ENCODE assay signal across 21 cellular contexts in the genomic region with DNA sequence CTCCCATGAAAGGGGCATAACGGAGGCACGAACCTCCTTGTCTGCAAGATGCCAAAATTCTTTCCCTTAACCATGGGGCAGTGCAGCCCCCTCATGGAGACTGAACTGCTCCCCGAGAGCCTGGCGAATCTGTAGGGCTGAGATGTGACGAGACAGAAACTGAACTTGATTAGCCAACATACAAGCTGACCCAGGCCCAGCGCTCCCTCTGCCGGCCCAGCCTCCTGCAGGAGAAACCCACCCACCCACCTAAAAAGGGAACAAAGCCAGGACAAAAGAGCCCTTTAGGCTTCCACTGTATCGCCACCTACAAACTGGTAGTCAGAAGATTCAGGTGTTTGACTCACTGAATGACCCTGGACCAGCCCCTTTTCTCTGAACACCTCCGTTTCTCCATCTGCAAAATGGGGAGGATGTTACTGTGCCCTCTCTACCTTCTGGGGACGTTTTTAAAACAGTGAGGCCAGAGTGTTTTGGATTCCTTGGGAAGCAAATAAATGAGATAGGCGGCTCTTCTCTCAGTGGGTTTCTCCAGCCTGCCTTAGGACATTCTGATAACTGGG. TPM values are rescaled to one million over a fixed set of nuclear protein-coding genes. Genes with fewer than 3 reads are reported as not detected.
DNase-seq lines count a peak whose midpoint lies in the region; ATAC-seq, FAIRE-seq and TF ChIP-seq lines count a peak whose summit lies in the region.
"Had no signal": no experiment of that assay in that cellular context is flagged by ENCODE, and none has a peak within 500 bp of the region (broad histone marks: within the 10 kb centered on the region; RNA-seq: fewer than 3 reads in every experiment).

No MANE protein-coding gene starts in this region.

- no peak overlapping the region for H3K56ac ChIP-seq in mesendoderm (ENCODE audit: low read length)

- CTCF ChIA-PET in K562 (lab: Yijun Ruan, JAX; ENCODE audit: low intra/inter-chr PET ratio): interaction anchor here (0.6 kb wide), 1 partner anchor 13 kb away, joined by 3 read pairs; no protein-coding TSS in a partner anchor

- H3K27me3 Mint-ChIP-seq in type B pancreatic cell: peaks cover 58% of the 10 kb centered on the region

- FAIRE-seq in K562 (lab: Jason Lieb, UNC): no peak
- FAIRE-seq: D721Med, GM12878, GM18507 had no signal

- 78% methylated on average over 11 of the region's 11 CpGs for WGBS in K562 (ENCODE audit: insufficient coverage, low coverage, missing lambda C conversion rate)
- no CpG with 5 or more reads among the region's 11 CpGs for WGBS in mesendoderm (ENCODE audit: extremely low coverage, insufficient coverage, low lambda C conversion rate)

- H3K27ac ChIP-seq in K562 (ENCODE audit: extremely low read depth, low read depth, low read length) (no peak overlapping the region), mesendoderm (ENCODE audit: low read depth, low read length) (no peak overlapping the region), left lung (no peak overlapping the region)
- H3K27ac ChIP-seq: 22Rv1 had no signal

- H3K9me3 ChIP-seq in K562 (replicated peaks; ENCODE audit: control insufficient read depth, insufficient read depth, low read depth, low read length) (no peaks in the 10 kb centered on the region), left lung (no peaks in the 10 kb centered on the region)

- H2BK5ac ChIP-seq in mesendoderm (ENCODE audit: low read length): no peak overlapping the region

- H3K23ac ChIP-seq in mesendoderm (ENCODE audit: low read length): no peak overlapping the region

- no peak overlapping the region for H2AFZ ChIP-seq in K562 (ENCODE audit: low read depth, low read length)

- H3K4me1 Mint-ChIP-seq in type B pancreatic cell (ENCODE audit: unreplicated experiment): peaks cover 28% of the 10 kb centered on the region

- H3K18ac ChIP-seq in mesendoderm (ENCODE audit: low read length): no peak overlapping the region

- no peaks in the 10 kb centered on the region for H3K36me3 Mint-ChIP-seq in type B pancreatic cell
- H3K36me3 Mint-ChIP-seq: CD8-positive, alpha-beta T cell had no signal

- no peaks in the 10 kb centered on the region for H3K27me3 ChIP-seq in K562 (ENCODE audit: control insufficient read depth in 2 of 2, insufficient read depth in 2 of 2, low read length in 2 of 2)
- H3K27me3 ChIP-seq in mesendoderm (ENCODE audit: insufficient read depth, low read length, poor library complexity): no peaks in the 10 kb centered on the region
- H3K27me3 ChIP-seq in left lung: no peaks in the 10 kb centered on the region

- H3K9me1 ChIP-seq in K562 (ENCODE audit: control insufficient read depth, insufficient read depth, low read length): no peaks in the 10 kb centered on the region

- peak; percentile 18 for DNase-seq in NCI-H82 (lab: John Stamatoyannopoulos, UW)
- DNase-seq in NCI-H82 treated with DMSO at 0.1 percent for 48 hours (lab: John Stamatoyannopoulos, UW; ENCODE audit: unreplicated experiment): no peak
- DNase-seq in K562 (ENCODE audit: extremely low read depth in 1 of 4, low spot score in 3 of 4): no peak
- DNase-seq in mesendoderm: peak; percentile 26
- DNase-seq in type B pancreatic cell (ENCODE audit: extremely low spot score, unreplicated experiment): no peak
- no peak for DNase-seq in left lung
- DNase-seq: CD8-positive, alpha-beta T cell; COR-L47; DMS153; DND-41; GOT3 had no signal

- no peak overlapping the region for H4K5ac ChIP-seq in mesendoderm (ENCODE audit: low read length)

- H3K9me3 Mint-ChIP-seq in type B pancreatic cell: no peaks in the 10 kb centered on the region
- H3K9me3 Mint-ChIP-seq: CD8-positive, alpha-beta T cell had no signal

- H2BK15ac ChIP-seq in mesendoderm (replicated peaks; ENCODE audit: low read depth): no peak overlapping the region

- BruUV-seq in K562 (replicated peaks; lab: Mats Ljungman, UMichigan): no TSS peak

- no peak for TF ChIP-seq POLR2A in K562 (conservative IDR thresholded peaks at IDR 0.05)

- H3K4me3 Mint-ChIP-seq in type B pancreatic cell: no peak overlapping the region
- H3K4me3 Mint-ChIP-seq: CD14-positive monocyte; CD8-positive, alpha-beta T cell had no signal

- in situ Hi-C loops in K562 (cut with MboI): no loop called here

- no peaks in the 10 kb centered on the region for H3K79me1 ChIP-seq in mesendoderm (ENCODE audit: low read length)

- H3K4me2 ChIP-seq in K562 (ENCODE audit: insufficient read depth, low read length): no peak overlapping the region
- no peak overlapping the region for H3K4me2 ChIP-seq in mesendoderm (ENCODE audit: low read length)

- no peaks in the 10 kb centered on the region for H4K20me1 ChIP-seq in K562 (replicated peaks; ENCODE audit: control insufficient read depth, insufficient read depth, low read length)

- H4K8ac ChIP-seq in mesendoderm (ENCODE audit: low read depth, low read length): no peak overlapping the region

- no peak for TF ChIP-seq RAD21 in K562 (CRISPR knock-in tag; conservative IDR thresholded peaks at IDR 0.05 in 1 of 2, IDR thresholded peaks at IDR 0.05 in 1 of 2)

- POLR2A ChIA-PET in K562 (lab: Yijun Ruan, JAX): interaction anchor here (1.4 kb wide), 1 partner anchor 12 kb away, joined by 3 read pairs; no protein-coding TSS in a partner anchor

- H3K4ac ChIP-seq in mesendoderm (ENCODE audit: low read depth, low read length): no peak overlapping the region

- intact Hi-C loops in K562 (cut with micrococcal nuclease): no loop called here
- intact Hi-C loops in left lung (cut with DNase I): no loop called here

- H2AK5ac ChIP-seq in mesendoderm (ENCODE audit: low read length): no peak overlapping the region

- no peak overlapping the region; a peak in 1 of 4 replicates for H3K9ac ChIP-seq in K562 (ENCODE audit: insufficient read depth in 1 of 2, low read depth in 2 of 2, low read length in 2 of 2)
- H3K9ac ChIP-seq in mesendoderm (ENCODE audit: low read length): no peak overlapping the region

- ATAC-seq in K562: no peak
- ATAC-seq in HG02884 (IDR thresholded peaks at IDR 0.05; ENCODE audit: unreplicated experiment): no peak
- ATAC-seq in GM21526 (IDR thresholded peaks at IDR 0.05; ENCODE audit: low FRiP score, unreplicated experiment): no peak
- no peak for ATAC-seq in left lung
- ATAC-seq: CD8-positive, alpha-beta T cell; GM12878; HCT116 had no signal

- TF ChIP-seq EP300 in K562 (IDR thresholded peaks at IDR 0.05; ENCODE audit: low read length): no peak

- no peak overlapping the region for H2BK120ac ChIP-seq in mesendoderm (ENCODE audit: low read depth, low read length)

- TF ChIP-seq CTCF in K562 (IDR thresholded peaks at IDR 0.05 in 2 of 3, conservative IDR thresholded peaks at IDR 0.05 in 1 of 3; ENCODE audit: insufficient read depth in 2 of 3, low read depth in 1 of 3, low read length in 3 of 3) (no peak), type B pancreatic cell (conservative IDR thresholded peaks at IDR 0.05) (peak; percentile 59), left lung (IDR thresholded peaks at IDR 0.05) (no peak)

- H3K4me3 ChIP-seq in K562 (no peak overlapping the region), mesendoderm (ENCODE audit: low read length) (no peak overlapping the region), left lung (no peak overlapping the region)
- H3K4me3 ChIP-seq: GM12878 had no signal

- H3K4me1 ChIP-seq in K562 (replicated peaks in 1 of 2; ENCODE audit: control insufficient read depth in 2 of 2, insufficient read depth in 2 of 2, low read length in 2 of 2) (peaks cover 28 to 43% of the 10 kb centered on the region in 2 experiments), mesendoderm (ENCODE audit: control insufficient read depth, low read depth, low read length) (peaks cover 9% of the 10 kb centered on the region), left lung (no peaks in the 10 kb centered on the region)

- H3K36me3 ChIP-seq in K562 (ENCODE audit: control insufficient read depth, insufficient read depth, low read length) (no peaks in the 10 kb centered on the region), mesendoderm (ENCODE audit: control insufficient read depth, insufficient read depth, low read length) (no peaks in the 10 kb centered on the region), left lung (no peaks in the 10 kb centered on the region)

- H3K27ac Mint-ChIP-seq in type B pancreatic cell: no peak overlapping the region
- H3K27ac Mint-ChIP-seq: CD8-positive, alpha-beta T cell had no signal

- H3K79me2 ChIP-seq in K562 (ENCODE audit: control insufficient read depth, insufficient read depth, low read length): no peaks in the 10 kb centered on the region
- H3K79me2 ChIP-seq in mesendoderm (ENCODE audit: control insufficient read depth, insufficient read depth, low read length): no peaks in the 10 kb centered on the region

TF ChIP-seq in K562, 482 proteins besides CTCF, POLR2A, EP300 and RAD21 (continues in another document):
- no peak for TF ChIP-seq ZNF717 (CRISPR knock-in tag; IDR thresholded peaks at IDR 0.05)
- TF ChIP-seq BCOR (IDR thresholded peaks at IDR 0.05): peak; percentile 27; the same call in 1 of the 2 replicates

RNA-seq across cellular contexts. Expression of a gene that starts 58.4 kb away (rescaled TPM):
- total RNA-seq in K562 (2011; cell fraction: chromatin; rRNA removed; ENCODE audit: low replicate concordance): 0.09 TPM in 1 of 2 replicates, not detected in the other
- 0.17 TPM in 1 of 2 replicates, not detected in the other for total RNA-seq in K562 (2011; cell fraction: nucleolus; rRNA removed)
- not detected in 2 replicates for total RNA-seq in K562 (2011; cell fraction: nucleoplasm; rRNA removed)
- not detected in 2 replicates for total RNA-seq in K562 (2014; rRNA removed)
- 0.03 and 0.04 TPM in 2 replicates for total RNA-seq in K562 (2014; rRNA removed; fragmentation: Illumina TruSeq; extraction: Trizol)
- total RNA-seq in K562 (2015; rRNA removed; fragmentation: Illumina TruSeq; extraction: Trizol): 0.15 and 0.25 TPM in 2 replicates
- total RNA-seq in K562 (2021): 0.09 TPM in 2 replicates
- polyA plus RNA-seq in K562 (2011; rRNA removed): 0.04 TPM in 2 replicates
- polyA plus RNA-seq in K562 (2011; cell fraction: cytosol; rRNA removed): 0.01 and 0.12 TPM in 2 replicates
- 0.10 TPM in 1 of 2 replicates, not detected in the other for polyA plus RNA-seq in K562 (2011; cell fraction: nucleus; rRNA removed)
- polyA plus RNA-seq in K562 (2012): 0.40 and 0.58 TPM in 2 replicates
- 0.03 and 0.07 TPM in 2 replicates for polyA plus RNA-seq in K562 (2014; fragmentation: Illumina TruSeq; extraction: Trizol)
- not detected for polyA plus RNA-seq in K562 (2014; fragmentation: Nextera tagmentation; extraction: Ambion mirVana)
- 0.04 and 0.11 TPM in 2 replicates for polyA plus RNA-seq in K562 (2014; rRNA removed)
- 0.18 TPM in 1 of 2 replicates, not detected in the other for polyA minus RNA-seq in K562 (2011; rRNA and poly(A)+ RNA removed)
- polyA minus RNA-seq in K562 (2011; cell fraction: cytosol; rRNA and poly(A)+ RNA removed): 0.19 TPM in 1 of 2 replicates, not detected in the other
- under 0.01 and 0.11 TPM in 2 replicates for polyA minus RNA-seq in K562 (2011; cell fraction: nucleus; rRNA and poly(A)+ RNA removed)
- 0.29 TPM for polyA plus RNA-seq in mesendoderm (2013, experiment 1 of 2)
- 0.25 TPM for polyA plus RNA-seq in mesendoderm (2013, experiment 2 of 2)
- total RNA-seq in type B pancreatic cell (ENCODE audit: low replicate concordance): 0.31 TPM in 1 of 2 replicates, not detected in the other
- 1 to 10 TPM in 1 of 2 donors, under 1 TPM in 1; 0.17 to 1.0 TPM for total RNA-seq in left lung
- total RNA-seq: A673, G401 had no signal

Comparison
In these comparisons a context has a peak if more than half of its experiments do, and no peak if none do; other contexts are left out.
1. DNase-seq: peak in NCI-H82 (single experiment) and mesendoderm (single experiment); none in NCI-H82 treated with DMSO at 0.1 percent for 48 hours (single experiment), K562 (0 of 4), type B pancreatic cell (single experiment) and left lung (0 of 2).